Comparison of ENCODE assay signal across 1 cellular context in genomic region chr5:32419791-32420190, GRCh38.
TF ChIP-seq lines count a peak whose summit lies in the region.

No MANE protein-coding gene starts in this region.

TF ChIP-seq in IMR-90, 13 proteins besides CTCF, POLR2A, EP300 and RAD21:
- TF ChIP-seq MAZ (IDR thresholded peaks at IDR 0.05; ENCODE audit: borderline replicate concordance, low read depth, low read length) (no peak), NFE2L2 (IDR thresholded peaks at IDR 0.05; ENCODE audit: low read depth, low read length) (no peak)
